ENCODE assay signal across 5 cellular contexts in the genomic region with DNA sequence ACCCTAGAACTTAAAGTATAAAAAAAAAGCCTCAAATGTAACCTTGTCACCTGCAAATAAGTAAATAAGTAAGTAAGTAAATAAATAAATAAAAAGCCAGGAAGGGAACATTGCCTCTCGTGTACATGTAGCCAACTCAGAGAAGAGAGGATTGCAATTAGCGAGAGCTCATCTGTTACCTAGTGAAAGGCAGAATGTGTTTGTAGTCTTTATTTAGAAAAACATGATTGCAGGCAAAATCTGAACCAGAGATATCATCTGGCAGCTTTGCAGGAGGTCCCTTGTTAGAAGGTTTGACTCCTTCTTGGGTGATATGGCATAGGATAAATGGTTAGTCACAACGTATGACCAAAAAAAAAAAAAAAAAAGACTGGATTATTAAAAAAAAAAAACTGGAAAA.
"Had no signal": no experiment of that assay in that cellular context is flagged by ENCODE, and none has a peak within 500 bp of the region (broad histone marks: within the 10 kb centered on the region; RNA-seq: fewer than 3 reads in every experiment).

No MANE protein-coding gene starts in this region.

- H3K4me2 ChIP-seq: GM23338 had no signal

- DNase-seq: H9, HCEC 1CT, IMR-90 had no signal

- H2AFZ ChIP-seq: GM23338 had no signal

- H3K4me3 ChIP-seq: GM23338, K562 had no signal
